ENCODE assay signal across 1 cellular context in the genomic region with DNA sequence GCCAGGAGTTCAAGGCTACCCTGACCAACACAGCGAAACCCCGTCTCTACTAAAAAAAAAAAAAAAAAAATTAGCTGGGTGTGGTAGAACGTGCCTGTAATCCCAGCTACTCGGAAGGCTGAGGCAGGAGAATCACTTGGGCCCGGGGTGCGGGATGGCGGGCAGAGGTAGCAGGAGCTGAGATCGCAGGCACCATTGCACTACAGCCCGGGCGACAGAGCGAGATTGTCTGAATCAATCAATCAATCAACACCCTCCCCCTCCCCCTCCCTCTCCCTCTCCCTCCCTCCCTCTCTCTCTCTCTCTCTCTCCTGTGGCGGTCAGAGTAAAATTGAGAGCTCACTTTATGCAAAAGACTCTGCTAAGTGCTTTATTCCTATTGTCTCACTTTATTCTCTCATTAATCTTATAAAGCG.
TF ChIP-seq lines count a peak whose summit lies in the region.

No MANE protein-coding gene starts in this region.

TF ChIP-seq in WTC11, 78 proteins besides CTCF, POLR2A, EP300 and RAD21 (continued from another document):
- TF ChIP-seq, protein P1, sequence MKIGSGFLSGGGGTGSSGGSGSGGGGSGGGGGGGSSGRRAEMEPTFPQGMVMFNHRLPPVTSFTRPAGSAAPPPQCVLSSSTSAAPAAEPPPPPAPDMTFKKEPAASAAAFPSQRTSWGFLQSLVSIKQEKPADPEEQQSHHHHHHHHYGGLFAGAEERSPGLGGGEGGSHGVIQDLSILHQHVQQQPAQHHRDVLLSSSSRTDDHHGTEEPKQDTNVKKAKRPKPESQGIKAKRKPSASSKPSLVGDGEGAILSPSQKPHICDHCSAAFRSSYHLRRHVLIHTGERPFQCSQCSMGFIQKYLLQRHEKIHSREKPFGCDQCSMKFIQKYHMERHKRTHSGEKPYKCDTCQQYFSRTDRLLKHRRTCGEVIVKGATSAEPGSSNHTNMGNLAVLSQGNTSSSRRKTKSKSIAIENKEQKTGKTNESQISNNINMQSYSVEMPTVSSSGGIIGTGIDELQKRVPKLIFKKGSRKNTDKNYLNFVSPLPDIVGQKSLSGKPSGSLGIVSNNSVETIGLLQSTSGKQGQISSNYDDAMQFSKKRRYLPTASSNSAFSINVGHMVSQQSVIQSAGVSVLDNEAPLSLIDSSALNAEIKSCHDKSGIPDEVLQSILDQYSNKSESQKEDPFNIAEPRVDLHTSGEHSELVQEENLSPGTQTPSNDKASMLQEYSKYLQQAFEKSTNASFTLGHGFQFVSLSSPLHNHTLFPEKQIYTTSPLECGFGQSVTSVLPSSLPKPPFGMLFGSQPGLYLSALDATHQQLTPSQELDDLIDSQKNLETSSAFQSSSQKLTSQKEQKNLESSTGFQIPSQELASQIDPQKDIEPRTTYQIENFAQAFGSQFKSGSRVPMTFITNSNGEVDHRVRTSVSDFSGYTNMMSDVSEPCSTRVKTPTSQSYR (CRISPR knock-in tag; IDR thresholded peaks at IDR 0.05), result no peak
- TF ChIP-seq SP1 (CRISPR knock-in tag; conservative IDR thresholded peaks at IDR 0.05), result no peak
- TF ChIP-seq, protein P2, sequence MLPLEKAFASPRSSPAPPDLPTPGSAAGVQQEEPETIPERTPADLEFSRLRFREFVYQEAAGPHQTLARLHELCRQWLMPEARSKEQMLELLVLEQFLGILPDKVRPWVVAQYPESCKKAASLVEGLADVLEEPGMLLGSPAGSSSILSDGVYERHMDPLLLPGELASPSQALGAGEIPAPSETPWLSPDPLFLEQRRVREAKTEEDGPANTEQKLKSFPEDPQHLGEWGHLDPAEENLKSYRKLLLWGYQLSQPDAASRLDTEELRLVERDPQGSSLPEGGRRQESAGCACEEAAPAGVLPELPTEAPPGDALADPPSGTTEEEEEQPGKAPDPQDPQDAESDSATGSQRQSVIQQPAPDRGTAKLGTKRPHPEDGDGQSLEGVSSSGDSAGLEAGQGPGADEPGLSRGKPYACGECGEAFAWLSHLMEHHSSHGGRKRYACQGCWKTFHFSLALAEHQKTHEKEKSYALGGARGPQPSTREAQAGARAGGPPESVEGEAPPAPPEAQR (CRISPR knock-in tag; IDR thresholded peaks at IDR 0.05), result no peak
